ENCODE assay signal across 8 cellular contexts in the genomic region with DNA sequence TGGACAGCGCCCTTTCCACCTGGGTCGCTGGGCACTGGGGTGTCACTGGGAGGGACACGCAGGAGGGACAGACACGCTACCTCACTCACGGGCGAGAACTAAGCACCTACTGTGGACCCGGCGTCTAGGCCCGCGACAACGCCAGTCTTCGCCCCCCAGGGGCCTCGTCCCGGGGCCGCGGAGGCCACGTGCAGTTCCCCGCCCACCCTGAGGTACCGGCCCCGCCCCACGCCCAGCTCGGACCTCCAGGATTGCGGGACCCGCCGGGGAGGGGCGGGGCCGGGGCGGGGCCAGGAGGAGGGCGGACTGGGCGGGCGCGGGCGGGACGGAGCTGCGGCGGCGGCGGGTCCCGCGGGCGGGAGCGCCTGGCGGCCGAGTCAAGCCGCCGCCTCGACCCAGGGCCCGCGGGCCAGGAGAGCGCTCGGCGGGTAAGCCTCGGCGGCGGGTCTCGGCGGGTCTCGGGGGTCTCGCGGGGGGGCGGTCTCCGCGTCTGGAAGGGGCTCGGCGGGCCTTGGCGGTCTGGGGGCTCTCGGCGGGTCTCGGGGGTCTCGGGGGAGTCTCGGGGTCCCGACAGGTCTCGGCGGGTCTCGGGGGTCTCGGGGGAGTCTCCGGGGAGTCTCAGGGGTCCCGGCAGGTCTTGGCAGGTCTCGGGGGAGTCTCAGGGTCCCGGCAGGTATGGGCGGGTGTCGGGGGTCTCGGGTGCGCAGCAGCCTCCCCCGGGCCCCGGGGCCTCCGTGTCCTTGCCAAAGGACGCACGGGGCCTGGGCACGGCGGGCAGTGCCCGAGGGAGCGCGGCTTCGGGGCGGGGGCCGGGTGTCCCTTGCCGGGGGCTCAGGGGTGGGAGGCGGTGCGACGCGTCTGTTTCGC. TPM values are rescaled to one million over a fixed set of nuclear protein-coding genes. Genes with fewer than 3 reads are reported as not detected.
DNase-seq lines count a peak whose midpoint lies in the region; TF ChIP-seq lines count a peak whose summit lies in the region.

A gene with protein sequence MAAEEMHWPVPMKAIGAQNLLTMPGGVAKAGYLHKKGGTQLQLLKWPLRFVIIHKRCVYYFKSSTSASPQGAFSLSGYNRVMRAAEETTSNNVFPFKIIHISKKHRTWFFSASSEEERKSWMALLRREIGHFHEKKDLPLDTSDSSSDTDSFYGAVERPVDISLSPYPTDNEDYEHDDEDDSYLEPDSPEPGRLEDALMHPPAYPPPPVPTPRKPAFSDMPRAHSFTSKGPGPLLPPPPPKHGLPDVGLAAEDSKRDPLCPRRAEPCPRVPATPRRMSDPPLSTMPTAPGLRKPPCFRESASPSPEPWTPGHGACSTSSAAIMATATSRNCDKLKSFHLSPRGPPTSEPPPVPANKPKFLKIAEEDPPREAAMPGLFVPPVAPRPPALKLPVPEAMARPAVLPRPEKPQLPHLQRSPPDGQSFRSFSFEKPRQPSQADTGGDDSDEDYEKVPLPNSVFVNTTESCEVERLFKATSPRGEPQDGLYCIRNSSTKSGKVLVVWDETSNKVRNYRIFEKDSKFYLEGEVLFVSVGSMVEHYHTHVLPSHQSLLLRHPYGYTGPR (plus strand): TSS at position 375 of the 867 bp plus-strand sequence. CDS start 27,533 bp downstream, outside the sequence.

- H3K4me3 ChIP-seq in esophagus muscularis mucosa (peak within 1 kb of the TSS; percentile 64 to 84 (median 72)), muscle layer of colon (ENCODE audit: low read depth in 1 of 2, low read length in 2 of 2) (peak within 1 kb of the TSS; percentile 58 to 66)

- no peak for TF ChIP-seq POLR2A in esophagus muscularis mucosa (IDR thresholded peaks at IDR 0.05; ENCODE audit: low read depth)

- H3K36me3 ChIP-seq in esophagus muscularis mucosa (no peaks in the 10 kb centered on the region), muscle layer of colon (ENCODE audit: insufficient read depth, low read length) (no peaks in the 10 kb centered on the region)

- intact Hi-C loops in esophagus muscularis mucosa (cut with DNase I), result no loop called here

- peaks cover 68 to 80% (median 76%) of the 10 kb centered on the region in 4 donors for H3K4me1 ChIP-seq in esophagus muscularis mucosa
- H3K4me1 ChIP-seq in muscle layer of colon (ENCODE audit: insufficient read depth, low read length), result peaks cover 36% of the 10 kb centered on the region

- H3K9ac ChIP-seq in muscle layer of colon (ENCODE audit: low read length), result peak within 1 kb of the TSS; percentile 21

- peak in 1 of 3 experiments; percentile 13 for TF ChIP-seq CTCF in esophagus muscularis mucosa (IDR thresholded peaks at IDR 0.05)

- 18% methylated on average over 17 of the region's 103 CpGs for WGBS in esophagus muscularis mucosa

- H3K9me3 ChIP-seq in esophagus muscularis mucosa, result no peaks in the 10 kb centered on the region
- no peaks in the 10 kb centered on the region for H3K9me3 ChIP-seq in muscle layer of colon (ENCODE audit: low read length)

- no peak for TF ChIP-seq EP300 in esophagus muscularis mucosa (IDR thresholded peaks at IDR 0.05)

- H3K27me3 ChIP-seq in esophagus muscularis mucosa, result no peaks in the 10 kb centered on the region
- H3K27me3 ChIP-seq in muscle layer of colon (ENCODE audit: control insufficient read depth in 1 of 2, insufficient read depth in 2 of 2, low read length in 2 of 2), result no peaks in the 10 kb centered on the region

- peak within 1 kb of the TSS; percentile 59 to 82 (median 76) for H3K27ac ChIP-seq in esophagus muscularis mucosa (replicated peaks in 1 of 4)
- H3K27ac ChIP-seq in muscle layer of colon (ENCODE audit: low read depth, low read length), result no peak within 1 kb of the TSS
- H3K27ac ChIP-seq in substantia nigra (ENCODE audit: low read depth, low read length, poor library complexity, severe bottlenecking), result peak within 1 kb of the TSS; percentile 78

- DNase-seq in SIG-M5 treated with dmso at 0.1 percent for 504 hours (lab: John Stamatoyannopoulos, UW; ENCODE audit: unreplicated experiment) (peak; percentile 42), SIG-M5 (lab: John Stamatoyannopoulos, UW) (no peak), NCI-H526 treated with DMSO at 0.1 percent for 48 hours (lab: John Stamatoyannopoulos, UW) (peak; percentile 34), esophagus muscularis mucosa (ENCODE audit: extremely low spot score) (no peak), substantia nigra (lab: John Stamatoyannopoulos, UW) (peak in 22 of 49 donors; percentile 22 to 77 (median 58)), NCI-H1694 (lab: John Stamatoyannopoulos, UW) (no peak)
- peak; percentile 69 for DNase-seq in activated T-cell treated with anti-CD3 and anti-CD28 coated beads, Interleukin-2, amount 50 U/mL, for 1 hour

RNA-seq across cellular contexts. Expression of the gene that starts here (rescaled TPM):
- 10 to 100 TPM; 25.2 to 34.5 (median 31.5) TPM for total RNA-seq in esophagus muscularis mucosa

Comparison
In these comparisons a context has a peak if more than half of its experiments do, and no peak if none do; other contexts are left out.
1. DNase-seq: peak in SIG-M5 treated with dmso at 0.1 percent for 504 hours (single experiment), NCI-H526 treated with DMSO at 0.1 percent for 48 hours (single experiment) and activated T-cell treated with anti-CD3 and anti-CD28 coated beads, Interleukin-2, amount 50 U/mL, for 1 hour (single experiment); none in SIG-M5 (single experiment), esophagus muscularis mucosa (single experiment) and NCI-H1694 (single experiment).